Comparison of ENCODE assay signal across 8 cellular contexts in the genomic region with DNA sequence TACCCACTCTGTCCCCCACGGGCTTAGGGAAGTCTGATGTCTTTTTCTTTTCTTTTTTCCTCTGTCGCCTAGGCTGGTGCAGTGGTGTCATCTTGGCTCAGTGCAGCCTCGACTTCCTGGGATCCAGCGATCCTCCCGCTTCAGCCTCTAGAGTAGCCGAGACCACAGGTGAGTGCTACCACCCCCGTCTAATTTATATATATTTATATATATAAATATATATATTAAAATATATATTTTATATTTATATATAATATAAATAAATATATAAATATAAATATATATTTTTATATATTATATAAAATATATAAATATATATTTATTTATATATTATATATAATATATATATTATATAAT. TPM values are rescaled to one million over a fixed set of nuclear protein-coding genes. Genes with fewer than 3 reads are reported as not detected.
DNase-seq lines count a peak whose midpoint lies in the region; ATAC-seq, FAIRE-seq and TF ChIP-seq lines count a peak whose summit lies in the region.

No MANE protein-coding gene starts in this region.

- H3K36me3 ChIP-seq in DND-41 (ENCODE audit: insufficient read depth, low read length) (peaks cover 7% of the 10 kb centered on the region; the same call in 1 of the 2 replicates), PC-9 (ENCODE audit: low read depth) (no peaks in the 10 kb centered on the region), pancreas (no peaks in the 10 kb centered on the region)

- no peak for DNase-seq in DND-41
- DNase-seq in PC-9, result no peak
- no peak for DNase-seq in epithelial cell of prostate (ENCODE audit: low read depth, low spot score)
- DNase-seq in pancreas, result no peak
- DNase-seq in DMS 273 (lab: John Stamatoyannopoulos, UW; ENCODE audit: unreplicated experiment), result no peak
- DNase-seq in NCI-H1436 (lab: John Stamatoyannopoulos, UW), result no peak
- no peak for DNase-seq in NCI-H82 treated with DMSO at 0.1 percent for 48 hours (lab: John Stamatoyannopoulos, UW; ENCODE audit: unreplicated experiment)

- peaks cover 39% of the 10 kb centered on the region for H3F3A ChIP-seq in PC-9 (ENCODE audit: insufficient read depth, low read depth)

- BruUV-seq in PC-9 (replicated peaks; lab: Mats Ljungman, UMichigan), result no TSS peak

- no peaks in the 10 kb centered on the region for H3K9me2 ChIP-seq in PC-9 (ENCODE audit: insufficient read depth)

- intact Hi-C loops in PC-9 (cut with micrococcal nuclease; ENCODE audit: unreplicated experiment) (loop anchor here (10.0 kb wide), 1 partner anchor 1119 kb away; the partner anchor contains the start of gene FBXO4), pancreas (cut with DNase I) (no loop called here)

- H3K27ac ChIP-seq in DND-41 (ENCODE audit: low read length), result peak overlapping the region; percentile 100
- H3K27ac ChIP-seq in PC-9, result no peak overlapping the region
- H3K27ac ChIP-seq in epithelial cell of prostate, result peak overlapping the region; percentile 74
- peak overlapping the region; percentile 88 to 97 (median 88) for H3K27ac ChIP-seq in pancreas

- peaks cover 5% of the 10 kb centered on the region; the same call in 1 of the 2 replicates for H4K20me1 ChIP-seq in DND-41 (ENCODE audit: insufficient read depth, low read length)
- no peaks in the 10 kb centered on the region for H4K20me1 ChIP-seq in PC-9 (ENCODE audit: insufficient read depth)

- TF ChIP-seq CTCF in DND-41 (IDR thresholded peaks at IDR 0.05; ENCODE audit: borderline replicate concordance, extremely low read depth, low read length, poor library complexity, severe bottlenecking) (no peak), PC-9 (conservative IDR thresholded peaks at IDR 0.05) (no peak), pancreas (IDR thresholded peaks at IDR 0.05) (no peak)

- ATAC-seq in DND-41 (ENCODE audit: insufficient read depth, low read depth) (no peak), pancreas (no peak), GM18505 (IDR thresholded peaks at IDR 0.05; ENCODE audit: unreplicated experiment) (no peak)

- peak overlapping the region; percentile 90 for H3K9ac ChIP-seq in DND-41 (ENCODE audit: low read depth, low read length)

- H3K27me3 ChIP-seq in DND-41 (ENCODE audit: insufficient read depth, low read length, poor library complexity) (no peaks in the 10 kb centered on the region), PC-9 (ENCODE audit: insufficient read depth, low read depth) (no peaks in the 10 kb centered on the region), pancreas (peaks cover 0 to 11% (median 2%) of the 10 kb centered on the region in 4 donors)

- peaks cover 81% of the 10 kb centered on the region for H3K79me2 ChIP-seq in DND-41 (ENCODE audit: insufficient read depth, low read length)
- H3K79me2 ChIP-seq in PC-9 (ENCODE audit: low read depth), result peaks cover 9% of the 10 kb centered on the region; the same call in 1 of the 2 replicates

- POLR2A ChIA-PET in PC-9 (lab: Charles Lee; ENCODE audit: unreplicated experiment), result no interaction called here

- 22 to 23% methylated on average over 7 of the region's 7 CpGs for WGBS in pancreas, 2 donors

- FAIRE-seq in pancreas (lab: Jason Lieb, UNC), result no peak

- CTCF ChIA-PET in PC-9 (lab: Charles Lee), result interaction anchor here (3.2 kb wide), 1 partner anchor 22 kb away, joined by 25 read pairs; no protein-coding TSS in a partner anchor

- H2AFZ ChIP-seq in DND-41 (ENCODE audit: low read depth, low read length) (peak overlapping the region; percentile 78), PC-9 (peak overlapping the region; percentile 96)

- H3K4me2 ChIP-seq in DND-41 (ENCODE audit: insufficient read depth, low read length) (peak overlapping the region; percentile 82), PC-9 (peak overlapping the region; percentile 79)

- H3K4me3 ChIP-seq in DND-41 (ENCODE audit: low read depth in 1 of 2, low read length in 2 of 2) (peak overlapping the region; percentile 52 to 71), PC-9 (peak overlapping the region; percentile 76), pancreas (peak overlapping the region; percentile 8 to 59 (median 38))

- H3K9me3 ChIP-seq in DND-41 (ENCODE audit: insufficient read depth, low read length, severe bottlenecking) (no peaks in the 10 kb centered on the region), PC-9 (ENCODE audit: insufficient read depth, low read depth) (no peaks in the 10 kb centered on the region), pancreas (no peaks in the 10 kb centered on the region)

- peaks cover 21% of the 10 kb centered on the region for H3K4me1 ChIP-seq in DND-41 (ENCODE audit: insufficient read depth, low read length)
- H3K4me1 ChIP-seq in PC-9 (replicated peaks; ENCODE audit: insufficient read depth), result no peaks in the 10 kb centered on the region; the same call in 1 of the 2 replicates
- H3K4me1 ChIP-seq in pancreas, result no peaks in the 10 kb centered on the region

- no peak for TF ChIP-seq POLR2A in GM18505 (IDR thresholded peaks at IDR 0.05; ENCODE audit: borderline replicate concordance, extremely low read depth, insufficient read depth, insufficient read length)

RNA-seq across cellular contexts. Expression of gene ANXA2R, which starts 3.3 kb away (rescaled TPM):
- total RNA-seq in PC-9 (2021), result 3.6 and 6.3 TPM in 2 replicates
- under 1 TPM; 0.32 to 0.90 (median 0.47) TPM for total RNA-seq in pancreas
- polyA plus RNA-seq in pancreas, result 1 to 10 TPM in 1 of 2 donors, under 1 TPM in 1; 0.87 to 1.9 TPM
